Comparison of ENCODE assay signal across 1 cellular context in genomic region chr12:11716794-11717532, GRCh38.
TF ChIP-seq lines count a peak whose summit lies in the region.

No MANE protein-coding gene starts in this region.

TF ChIP-seq in H1, 55 proteins besides CTCF, POLR2A, EP300 and RAD21:
- TF ChIP-seq SIN3A (conservative IDR thresholded peaks at IDR 0.05 in 1 of 2, IDR thresholded peaks at IDR 0.05 in 1 of 2; ENCODE audit: low read depth in 1 of 2, low read length in 2 of 2) (no peak), JUN (IDR thresholded peaks at IDR 0.05; ENCODE audit: low read depth, low read length) (no peak), TAF7 (optimal IDR thresholded peaks at IDR 0.05; ENCODE audit: borderline replicate concordance, low read depth, low read length) (no peak), BACH1 (IDR thresholded peaks at IDR 0.05; ENCODE audit: low read length) (no peak), BCL11A (IDR thresholded peaks at IDR 0.05; ENCODE audit: low read depth in 2 of 2, low read length in 2 of 2) (no peak), EGR1 (IDR thresholded peaks at IDR 0.05; ENCODE audit: borderline replicate concordance, low read depth, low read length) (no peak), JUND (IDR thresholded peaks at IDR 0.05; ENCODE audit: low read length) (no peak)
